18 cellular contexts compared by ENCODE assay signal in the genomic region with DNA sequence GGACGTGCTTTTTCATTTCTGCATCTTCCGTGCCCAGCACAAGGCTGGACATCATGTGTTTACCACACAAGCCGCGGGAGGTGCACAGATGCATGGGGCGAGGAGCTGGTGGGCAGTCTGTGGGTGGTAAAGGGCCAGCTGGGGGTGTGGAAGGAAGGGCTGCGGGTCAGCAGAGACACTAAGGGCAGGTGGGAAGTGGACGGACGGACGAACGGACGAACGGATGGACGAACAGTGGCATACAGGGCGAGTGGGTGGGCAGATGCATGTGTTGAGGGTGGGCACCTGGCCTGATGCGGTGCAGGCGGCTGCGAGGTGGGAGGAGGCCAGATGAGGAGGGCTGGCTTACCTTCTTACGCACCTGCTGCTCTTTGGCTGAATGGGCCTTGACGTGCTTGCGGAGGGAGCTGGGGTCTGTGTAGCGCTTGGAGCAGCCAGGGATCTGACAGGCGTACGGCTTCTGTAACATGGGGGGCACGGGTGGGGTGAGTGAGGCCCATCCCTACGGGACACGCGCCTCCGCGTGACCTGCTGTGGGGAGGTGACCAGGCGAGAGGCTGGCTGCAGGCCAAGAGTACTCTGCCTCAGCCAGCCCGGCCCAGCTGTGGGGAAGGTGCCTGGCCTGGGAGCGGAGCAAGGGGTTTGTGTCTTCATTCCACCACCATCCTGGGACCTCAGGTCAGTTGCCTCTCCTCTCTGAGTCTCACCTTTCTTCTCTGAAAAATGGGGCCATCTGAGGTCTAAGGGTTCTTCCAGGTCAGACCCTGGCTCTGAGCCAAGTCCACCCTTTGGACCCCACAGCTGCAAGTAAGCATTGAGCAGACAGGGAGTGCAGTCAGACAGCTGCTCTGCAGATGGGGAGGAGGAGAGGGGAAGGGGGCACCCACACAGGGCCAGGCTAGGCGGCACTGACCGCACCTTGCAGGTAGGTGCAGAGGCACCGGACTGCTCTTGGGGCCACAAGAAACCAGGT.
DNase-seq lines count a peak whose midpoint lies in the region; ATAC-seq and TF ChIP-seq lines count a peak whose summit lies in the region.
"Had no signal": no experiment of that assay in that cellular context is flagged by ENCODE, and none has a peak within 500 bp of the region (broad histone marks: within the 10 kb centered on the region; RNA-seq: fewer than 3 reads in every experiment).

No MANE protein-coding gene starts in this region.

- DNase-seq in Right ventricle myocardium superior (peak; percentile 68), right atrium auricular region (ENCODE audit: low spot score) (no peak), RPMI8226 (peak; percentile 29), left lobe of liver (ENCODE audit: low spot score) (no peak), vagina (ENCODE audit: extremely low spot score in 2 of 2) (no peak), posterior vena cava (ENCODE audit: low spot score) (no peak)
- DNase-seq: activated CD4-positive, alpha-beta T cell treated with anti-CD3 and anti-CD28 coated beads, Interleukin-2, amount 10 ng/mL, durations not matched to agents 24 days and 14 days; activated naive CD4-positive, alpha-beta T cell treated with anti-CD3 and anti-CD28 coated beads, Interleukin-2, amount 10 ng/mL, durations not matched to agents 7 days and 5 days; activated T-cell treated with anti-CD3 and anti-CD28 coated beads for 4 hours; cortex of kidney; HCEC 1CT; NCI-H446 treated with DMSO at 0.1 percent for 48 hours; PC-3; stimulated activated CD4-positive, alpha-beta T cell treated with anti-CD3 and anti-CD28 coated beads, Interleukin-1b, Interleukin-23, amount 100 ng/mL, for 48 hours had no signal

- peaks cover 0 to 24% of the 10 kb centered on the region in 2 donors for H3K4me1 ChIP-seq in right atrium auricular region
- peaks cover 54% of the 10 kb centered on the region for H3K4me1 ChIP-seq in vagina

- intact Hi-C loops in Right ventricle myocardium superior (cut with DNase I) (no loop called here), vagina (cut with DNase I) (no loop called here), posterior vena cava (cut with DNase I) (no loop called here)

- no peak overlapping the region for H3K4me3 ChIP-seq in right atrium auricular region
- H3K4me3 ChIP-seq in vagina: no peak overlapping the region
- H3K4me3 ChIP-seq: lung had no signal

- TF ChIP-seq CTCF in right atrium auricular region (IDR thresholded peaks at IDR 0.05) (no peak), vagina (IDR thresholded peaks at IDR 0.05) (no peak)

- no peak for TF ChIP-seq POLR2A in vagina (IDR thresholded peaks at IDR 0.05)

- H3K27ac ChIP-seq in right atrium auricular region (no peak overlapping the region), vagina (peak overlapping the region; percentile 42)

- H3K27me3 ChIP-seq in right atrium auricular region (no peaks in the 10 kb centered on the region), vagina (no peaks in the 10 kb centered on the region)

- no peaks in the 10 kb centered on the region for H3K36me3 ChIP-seq in right atrium auricular region
- H3K36me3 ChIP-seq in vagina: no peaks in the 10 kb centered on the region

- H3K9me3 ChIP-seq in right atrium auricular region (no peaks in the 10 kb centered on the region), vagina (no peaks in the 10 kb centered on the region)

- ATAC-seq in Right ventricle myocardium superior (ENCODE audit: poor library complexity) (peak; percentile 76), left lobe of liver (peak; percentile 45), HG03460 (IDR thresholded peaks at IDR 0.05; ENCODE audit: unreplicated experiment) (no peak), GM21447 (IDR thresholded peaks at IDR 0.05; ENCODE audit: unreplicated experiment) (no peak)
- ATAC-seq: natural killer cell treated with Interleukin-12 subunit alpha and Interleukin-12 subunit beta and Interleukin-15 and Interleukin-18, amount 100 ng/mL, for 72 hours had no signal

Comparison
In these comparisons a context has a peak if more than half of its experiments do, and no peak if none do; other contexts are left out.
1. DNase-seq: peak in Right ventricle myocardium superior (single experiment) and RPMI8226 (single experiment); none in right atrium auricular region (single experiment), left lobe of liver (single experiment), vagina (0 of 2) and posterior vena cava (single experiment).
2. ATAC-seq: peak in Right ventricle myocardium superior (single experiment) and left lobe of liver (single experiment); none in HG03460 (single experiment) and GM21447 (single experiment).